In the genomic region with DNA sequence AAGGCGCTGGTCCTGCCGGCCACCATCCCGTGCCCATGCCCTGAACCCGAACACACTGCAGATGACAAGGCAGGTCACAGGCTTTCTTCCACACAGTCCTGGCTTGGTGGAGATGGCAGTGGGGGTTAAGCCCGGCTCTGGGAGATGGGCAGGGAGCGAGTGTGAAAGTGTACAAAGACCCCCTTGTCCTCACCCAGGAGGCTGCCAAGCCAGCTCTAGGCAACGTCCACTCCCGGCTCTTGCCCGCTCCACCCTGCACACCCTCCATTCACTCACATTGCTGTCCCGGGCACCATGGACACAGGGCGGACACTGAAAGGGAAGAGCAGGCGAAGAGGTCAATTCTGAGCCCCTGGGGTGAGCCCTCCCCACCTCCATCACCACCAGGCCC, we compare ENCODE assay signal across 24 cellular contexts. TPM values are rescaled to one million over a fixed set of nuclear protein-coding genes. Genes with fewer than 3 reads are reported as not detected.
DNase-seq lines count a peak whose midpoint lies in the region; ATAC-seq lines count a peak whose summit lies in the region.
"Had no signal": no experiment of that assay in that cellular context is flagged by ENCODE, and none has a peak within 500 bp of the region (broad histone marks: within the 10 kb centered on the region; RNA-seq: fewer than 3 reads in every experiment).

No MANE protein-coding gene starts in this region.

- H4K91ac ChIP-seq in neuronal stem cell (ENCODE audit: low read depth, low read length, poor library complexity): no peak overlapping the region

- no peak overlapping the region for H3K4me2 ChIP-seq in neuronal stem cell (ENCODE audit: insufficient read depth, low read length, poor library complexity, severe bottlenecking)

- peak overlapping the region; percentile 42 for H3K14ac ChIP-seq in neuronal stem cell (ENCODE audit: low read length)

- no peaks in the 10 kb centered on the region for H3K9me3 ChIP-seq in neuronal stem cell (replicated peaks in 1 of 2; ENCODE audit: control insufficient read depth in 2 of 2, insufficient read depth in 1 of 2, low read depth in 1 of 2, low read length in 2 of 2)
- H3K9me3 ChIP-seq: ascending aorta, heart right ventricle, lower lobe of right lung, transverse colon had no signal

- H2BK12ac ChIP-seq in neuronal stem cell (ENCODE audit: low read length): no peak overlapping the region

- no peak overlapping the region for H2AFZ ChIP-seq in neuronal stem cell (ENCODE audit: low read length)
- H2AFZ ChIP-seq: parathyroid adenoma had no signal

- no CpG with 5 or more reads among the region's 12 CpGs for WGBS in neuronal stem cell (ENCODE audit: extremely low coverage in 2 of 2, insufficient read length in 2 of 2, insufficient replicate concordance in 1 of 2), 2 donors

- H2BK5ac ChIP-seq in neuronal stem cell (ENCODE audit: low read length): no peak overlapping the region

- no peak overlapping the region for H3K23ac ChIP-seq in neuronal stem cell (ENCODE audit: low read depth, low read length, poor library complexity)

- ATAC-seq in left ventricle myocardium superior (peak; percentile 26), Right ventricle myocardium inferior (no peak)
- ATAC-seq in effector memory CD8-positive, alpha-beta T cell (replicated peaks): no peak
- ATAC-seq: activated T-cell treated with anti-CD3 and anti-CD28 coated beads, Interleukin-2, amount 50 U/mL, for 4 hours; heart right ventricle; lower lobe of right lung; stimulated activated naive B cell treated with anti-CD40 and anti-IgM and Interleukin-4, amounts not matched to agents 10 μg/mL and 1 μg/mL and 100 μg/mL, for 72 hours had no signal

- peak overlapping the region; percentile 21 for H2AK5ac ChIP-seq in neuronal stem cell (ENCODE audit: low read depth, low read length)

- peak overlapping the region; percentile 34 for H3K9ac ChIP-seq in neuronal stem cell (ENCODE audit: low read depth, low read length, poor library complexity)
- H3K9ac ChIP-seq: parathyroid adenoma had no signal

- H3K9me3 Mint-ChIP-seq in effector memory CD8-positive, alpha-beta T cell: no peaks in the 10 kb centered on the region
- H3K9me3 Mint-ChIP-seq: activated naive CD4-positive, alpha-beta T cell treated with anti-CD3 and anti-CD28 coated beads for 36 hours; activated T-cell treated with anti-CD3 and anti-CD28 coated beads, Interleukin-2, amount 50 U/mL, for 4 hours; stimulated activated naive B cell treated with anti-CD40 and anti-IgM and Interleukin-4, amounts not matched to agents 10 μg/mL and 1 μg/mL and 100 μg/mL, for 72 hours had no signal

- no peak overlapping the region for H3K27ac Mint-ChIP-seq in effector memory CD8-positive, alpha-beta T cell
- H3K27ac Mint-ChIP-seq: activated naive CD4-positive, alpha-beta T cell treated with anti-CD3 and anti-CD28 coated beads for 36 hours; stimulated activated naive B cell treated with anti-CD40 and anti-IgM and Interleukin-4, amounts not matched to agents 10 μg/mL and 1 μg/mL and 100 μg/mL, for 72 hours had no signal

- DNase-seq in left ventricle myocardium superior: no peak
- DNase-seq in Right ventricle myocardium inferior (ENCODE audit: missing footprints): no peak
- peak; percentile 97 for DNase-seq in globus pallidus (ENCODE audit: low spot score)
- no peak for DNase-seq in neuronal stem cell (ENCODE audit: low spot score)
- no peak for DNase-seq in effector memory CD8-positive, alpha-beta T cell
- DNase-seq in NCI-H226: no peak
- no peak for DNase-seq in NOMO-1 treated with DMSO at 0.1 percent for 48 hours (lab: John Stamatoyannopoulos, UW; ENCODE audit: unreplicated experiment)
- DNase-seq in posterior vena cava (ENCODE audit: low spot score): no peak
- DNase-seq: 8988T; activated naive CD4-positive, alpha-beta T cell treated with anti-CD3 and anti-CD28 coated beads for 36 hours; activated T-cell treated with anti-CD3 and anti-CD28 coated beads, Interleukin-2, amount 50 U/mL, for 4 hours; effector memory CD4-positive, alpha-beta T cell; EL; heart right ventricle; lower lobe of right lung; NCI-H2107; RPMI8226; stimulated activated CD4-positive, alpha-beta T cell treated with anti-CD3 and anti-CD28 coated beads, Interleukin-2, amount 100 ng/mL, for 24 hours; stimulated activated naive B cell treated with anti-CD40 and anti-IgM and Interleukin-4, amounts not matched to agents 10 μg/mL and 1 μg/mL and 100 μg/mL, for 72 hours; transverse colon had no signal

- H2BK15ac ChIP-seq in neuronal stem cell (ENCODE audit: low read length): peak overlapping the region; percentile 1

- no peak overlapping the region for H3K27ac ChIP-seq in neuronal stem cell (replicated peaks; ENCODE audit: low read length)
- H3K27ac ChIP-seq: ascending aorta, heart right ventricle, HL-60, lower lobe of right lung, parathyroid adenoma had no signal

- peaks cover 2 to 4% of the 10 kb centered on the region in 2 donors for H3K27me3 Mint-ChIP-seq in effector memory CD8-positive, alpha-beta T cell

- no peak overlapping the region for H3K4me3 ChIP-seq in neuronal stem cell (ENCODE audit: low read length in 2 of 2)
- H3K4me3 ChIP-seq: ascending aorta, heart right ventricle, lower lobe of right lung, skin epidermis, transverse colon had no signal

- H2BK120ac ChIP-seq in neuronal stem cell (ENCODE audit: low read depth, low read length): no peak overlapping the region

- H3K18ac ChIP-seq in neuronal stem cell (ENCODE audit: low read length): peak overlapping the region; percentile 35

- peaks cover 2 to 17% of the 10 kb centered on the region in 2 donors for H3K4me1 ChIP-seq in neuronal stem cell (ENCODE audit: control insufficient read depth in 2 of 2, insufficient read depth in 1 of 2, low read depth in 1 of 2, low read length in 2 of 2)
- H3K4me1 ChIP-seq: parathyroid adenoma had no signal

- H3K4me1 Mint-ChIP-seq in effector memory CD8-positive, alpha-beta T cell (ENCODE audit: low read depth in 2 of 2): peaks cover 14 to 16% of the 10 kb centered on the region in 2 donors

- intact Hi-C loops in left ventricle myocardium superior (cut with micrococcal nuclease) (no loop called here), Right ventricle myocardium inferior (cut with DNase I) (no loop called here), posterior vena cava (cut with DNase I) (no loop called here)

- peaks cover 0 to 17% (median 0%) of the 10 kb centered on the region in 3 experiments for H3K27me3 ChIP-seq in neuronal stem cell (ENCODE audit: control insufficient read depth in 3 of 3, insufficient read depth in 3 of 3, low read depth in 1 of 3, low read length in 3 of 3)
- H3K27me3 ChIP-seq: ascending aorta, heart right ventricle, transverse colon had no signal

- H3K79me1 ChIP-seq in neuronal stem cell (ENCODE audit: low read depth, low read length): no peaks in the 10 kb centered on the region

- no peaks in the 10 kb centered on the region for H3K36me3 ChIP-seq in neuronal stem cell (replicated peaks in 1 of 2; ENCODE audit: control insufficient read depth in 2 of 2, insufficient read depth in 2 of 2, low read length in 2 of 2)
- H3K36me3 ChIP-seq: transverse colon had no signal

- peak overlapping the region; percentile 60 for H3K4ac ChIP-seq in neuronal stem cell (ENCODE audit: low read length)

- no peak overlapping the region for H4K8ac ChIP-seq in neuronal stem cell (ENCODE audit: low read depth, low read length)

- H3K36me3 Mint-ChIP-seq in effector memory CD8-positive, alpha-beta T cell (ENCODE audit: insufficient read depth): no peaks in the 10 kb centered on the region
- H3K36me3 Mint-ChIP-seq: stimulated activated naive B cell treated with anti-CD40 and anti-IgM and Interleukin-4, amounts not matched to agents 10 μg/mL and 1 μg/mL and 100 μg/mL, for 72 hours had no signal

- no peak overlapping the region for H3K4me3 Mint-ChIP-seq in effector memory CD8-positive, alpha-beta T cell
- H3K4me3 Mint-ChIP-seq: activated naive CD4-positive, alpha-beta T cell treated with anti-CD3 and anti-CD28 coated beads for 36 hours; activated T-cell treated with anti-CD3 and anti-CD28 coated beads, Interleukin-2, amount 50 U/mL, for 4 hours; stimulated activated naive B cell treated with anti-CD40 and anti-IgM and Interleukin-4, amounts not matched to agents 10 μg/mL and 1 μg/mL and 100 μg/mL, for 72 hours had no signal

RNA-seq across cellular contexts. Expression of a gene that starts 8.9 kb away (rescaled TPM):
- 16.1 TPM for total RNA-seq in left ventricle myocardium superior
- 12.7 TPM for total RNA-seq in Right ventricle myocardium inferior
- 1.2 TPM for polyA plus RNA-seq in neuronal stem cell (2013, experiment 1 of 2)
- 1.3 TPM for polyA plus RNA-seq in neuronal stem cell (2013, experiment 2 of 2)
- 100 to 1,000 TPM in 1 of 2 donors, 10 to 100 TPM in 1; 93.3 to 179 TPM for total RNA-seq in posterior vena cava

RNA-seq across cellular contexts. Expression of a gene that starts 50.2 kb away (rescaled TPM):
- total RNA-seq in left ventricle myocardium superior (34.1 TPM), Right ventricle myocardium inferior (34.9 TPM), posterior vena cava (10 to 100 TPM; 55.5 to 62.8 TPM)
- polyA plus RNA-seq in neuronal stem cell (2013, experiment 1 of 2): 43.1 TPM
- polyA plus RNA-seq in neuronal stem cell (2013, experiment 2 of 2): 43.8 TPM
